ENCODE assay signal across 29 cellular contexts in genomic region chr1:19747741-19748140, GRCh38.
"Had no signal": no experiment of that assay in that cellular context is flagged by ENCODE, and none has a peak within 500 bp of the region (broad histone marks: within the 10 kb centered on the region; RNA-seq: fewer than 3 reads in every experiment).

No MANE protein-coding gene starts in this region.

- H3K4me1 ChIP-seq: esophagus squamous epithelium, gastrocnemius medialis, heart right ventricle, left lung had no signal

- DNase-seq: dermis blood vessel endothelial cell; dorsolateral prefrontal cortex; effector CD8-positive, alpha-beta T cell; effector memory CD8-positive, alpha-beta T cell; endodermal cell; erythroblast; esophagus squamous epithelium; foreskin fibroblast; foreskin melanocyte; gastrocnemius medialis; glutamatergic neuron; head of caudate nucleus; heart right ventricle; hippocampal formation; left cardiac atrium; left lung; left ventricle myocardium superior; mammary epithelial cell; mesendoderm; midbrain; naive thymus-derived CD4-positive, alpha-beta T cell had no signal

- H3K27ac ChIP-seq: coronary artery, dorsolateral prefrontal cortex, epithelial cell of prostate, esophagus squamous epithelium, gastrocnemius medialis, heart right ventricle, left lung had no signal

- FAIRE-seq: colon, endometrium, islet of Langerhans, keratinocyte had no signal

- H3K4me3 ChIP-seq: coronary artery, dorsolateral prefrontal cortex, esophagus squamous epithelium, gastrocnemius medialis, heart right ventricle, left lung, lung had no signal

- ATAC-seq: effector memory CD8-positive, alpha-beta T cell; esophagus mucosa; gastrocnemius medialis; heart right ventricle; left cardiac atrium; left lung; left ventricle myocardium superior; naive thymus-derived CD4-positive, alpha-beta T cell had no signal

- H3K9me3 ChIP-seq: esophagus squamous epithelium, gastrocnemius medialis, heart right ventricle, left lung had no signal

- H3K36me3 ChIP-seq: gastrocnemius medialis had no signal

- H3K27me3 ChIP-seq: dorsolateral prefrontal cortex, esophagus squamous epithelium, gastrocnemius medialis, heart right ventricle, left lung had no signal
